In genomic region chr9:12815895-12816294, GRCh38 we compare ENCODE assay signal across 16 cellular contexts. TPM values are rescaled to one million over a fixed set of nuclear protein-coding genes. Genes with fewer than 3 reads are reported as not detected.
DNase-seq lines count a peak whose midpoint lies in the region; ATAC-seq, FAIRE-seq and TF ChIP-seq lines count a peak whose summit lies in the region.
"Had no signal": no experiment of that assay in that cellular context is flagged by ENCODE, and none has a peak within 500 bp of the region (broad histone marks: within the 10 kb centered on the region; RNA-seq: fewer than 3 reads in every experiment).

No MANE protein-coding gene starts in this region.

- no peaks in the 10 kb centered on the region for H3K9me1 ChIP-seq in keratinocyte (ENCODE audit: control insufficient read depth, extremely low read depth, insufficient read depth, low read length)

- H3K27me3 ChIP-seq in keratinocyte (ENCODE audit: control insufficient read depth, extremely low read depth, insufficient read depth, low read length) (no peaks in the 10 kb centered on the region), stomach (no peaks in the 10 kb centered on the region), heart left ventricle (no peaks in the 10 kb centered on the region)
- H3K27me3 ChIP-seq: adrenal gland, BLaER1, testis had no signal

- DNase-seq in HS-5 (ENCODE audit: low read depth) (peak; percentile 76), choroid plexus epithelial cell (ENCODE audit: low read depth) (peak; percentile 82), keratinocyte (ENCODE audit: low read depth, low spot score) (no peak), stomach (no peak), heart left ventricle (no peak)
- no peak for DNase-seq in activated naive CD4-positive, alpha-beta T cell (lab: John Stamatoyannopoulos, UW)
- DNase-seq: activated CD8-positive, alpha-beta T cell treated with anti-CD3 and anti-CD28 coated beads for 36 hours; adrenal gland; stimulated activated CD4-positive, alpha-beta T cell treated with anti-CD3 and anti-CD28 coated beads, Interleukin-4, amount 100 ng/mL, for 1 hour; stimulated activated CD8-positive, alpha-beta memory T cell treated with anti-CD3 and anti-CD28 coated beads, Interleukin-4, amount 100 ng/mL, for 48 hours; testis had no signal

- H3K36me3 ChIP-seq in keratinocyte (ENCODE audit: control insufficient read depth in 2 of 2, extremely low read depth in 1 of 2, insufficient read depth in 2 of 2, low read length in 2 of 2) (peaks cover 0 to 7% of the 10 kb centered on the region in 2 experiments), stomach (no peaks in the 10 kb centered on the region), heart left ventricle (no peaks in the 10 kb centered on the region)
- H3K36me3 ChIP-seq: adrenal gland, BLaER1 had no signal

- H3K27ac ChIP-seq in keratinocyte (ENCODE audit: control insufficient read depth, insufficient read depth, low read length) (peak overlapping the region; percentile 94), stomach (peak overlapping the region in 4 of 5 donors; percentile 70 to 84 (median 78)), heart left ventricle (peak overlapping the region in 1 of 12 donors; percentile 75)
- H3K27ac ChIP-seq: BLaER1, testis had no signal

- H2AFZ ChIP-seq in keratinocyte (ENCODE audit: control insufficient read depth, low read length): no peak overlapping the region

- no peak overlapping the region for H3K4me2 ChIP-seq in keratinocyte (ENCODE audit: control insufficient read depth, extremely low read depth, insufficient read depth, low read depth, low read length)
- H3K4me2 ChIP-seq: BLaER1 had no signal

- peaks cover 5% of the 10 kb centered on the region for H3K79me2 ChIP-seq in keratinocyte (ENCODE audit: control insufficient read depth, insufficient read depth, low read length)

- no peaks in the 10 kb centered on the region for H4K20me1 ChIP-seq in keratinocyte (ENCODE audit: control insufficient read depth, extremely low read depth, insufficient read depth, low read length)
- H4K20me1 ChIP-seq: BLaER1 had no signal

- H3K9ac ChIP-seq in keratinocyte (ENCODE audit: control insufficient read depth, extremely low read depth, insufficient read depth, low read length): no peak overlapping the region
- H3K9ac ChIP-seq: BLaER1 had no signal

- peaks cover 31% of the 10 kb centered on the region for H3K4me1 ChIP-seq in keratinocyte (ENCODE audit: control insufficient read depth, extremely low read depth, insufficient read depth, low read length)
- peaks cover 11 to 77% (median 52%) of the 10 kb centered on the region in 4 donors for H3K4me1 ChIP-seq in stomach
- H3K4me1 ChIP-seq in heart left ventricle: peaks cover 0 to 39% (median 9%) of the 10 kb centered on the region in 12 donors
- H3K4me1 ChIP-seq: BLaER1, testis had no signal

- no peak for TF ChIP-seq EP300 in stomach (IDR thresholded peaks at IDR 0.05)

- H3K4me3 ChIP-seq in choroid plexus epithelial cell (ENCODE audit: low read depth, low read length) (no peak overlapping the region), keratinocyte (ENCODE audit: control insufficient read depth in 2 of 3, extremely low read depth in 1 of 3, insufficient read depth in 2 of 3, low read depth in 1 of 3, low read length in 3 of 3) (no peak overlapping the region), stomach (no peak overlapping the region), heart left ventricle (no peak overlapping the region)
- H3K4me3 ChIP-seq: adrenal gland, BLaER1, testis had no signal

- no peak for TF ChIP-seq CTCF in choroid plexus epithelial cell (conservative IDR thresholded peaks at IDR 0.05; ENCODE audit: low read depth, low read length)
- no peak for TF ChIP-seq CTCF in keratinocyte (optimal IDR thresholded peaks at IDR 0.05 in 1 of 3, IDR thresholded peaks at IDR 0.05 in 1 of 3, conservative IDR thresholded peaks at IDR 0.05 in 1 of 3; ENCODE audit: extremely low read depth in 1 of 3, insufficient read depth in 2 of 3, low read length in 3 of 3)
- TF ChIP-seq CTCF in stomach (IDR thresholded peaks at IDR 0.05): no peak
- no peak for TF ChIP-seq CTCF in heart left ventricle (IDR thresholded peaks at IDR 0.05)

- no peak for TF ChIP-seq POLR2A in stomach (IDR thresholded peaks at IDR 0.05)
- TF ChIP-seq POLR2A in heart left ventricle (IDR thresholded peaks at IDR 0.05): no peak

- no peaks in the 10 kb centered on the region for H3K9me3 ChIP-seq in keratinocyte (ENCODE audit: control insufficient read depth, low read depth, low read length)
- no peaks in the 10 kb centered on the region for H3K9me3 ChIP-seq in stomach
- H3K9me3 ChIP-seq in heart left ventricle: no peaks in the 10 kb centered on the region
- H3K9me3 ChIP-seq: adrenal gland, BLaER1, testis had no signal

- ATAC-seq in HG03045 (IDR thresholded peaks at IDR 0.05; ENCODE audit: unreplicated experiment): no peak
- no peak for ATAC-seq in GM21576 (IDR thresholded peaks at IDR 0.05; ENCODE audit: unreplicated experiment)
- no peak for ATAC-seq in heart left ventricle
- ATAC-seq: activated CD8-positive, alpha-beta T cell treated with anti-CD3 and anti-CD28 coated beads for 36 hours; sciatic nerve had no signal

- intact Hi-C loops in stomach (cut with DNase I; ENCODE audit: low total_unique reads): no loop called here
- intact Hi-C loops in heart left ventricle (cut with DNase I): loop anchor here in 4 of 10 donors (2.0 to 10.0 kb wide), 5 partner anchors 39 to 69 kb away; partner anchors contain the start of gene LURAP1L (in 2 of the 4)

- 75 to 84% (median 78%) methylated on average over 5 of the region's 5 CpGs for WGBS in stomach, 5 donors
- WGBS in heart left ventricle, 4 donors: 87 to 93% (median 89%) methylated on average over 5 of the region's 5 CpGs

- no peak for FAIRE-seq in keratinocyte (lab: Jason Lieb, UNC)
- FAIRE-seq: GM18507 had no signal

- dilution Hi-C loops in keratinocyte (cut with MboI; ENCODE audit: extremely low pct_ligation_motif_present, low sequenced_read_pairs): no loop called here

RNA-seq across cellular contexts. Expression of gene LURAP1L, which starts 41.1 kb away (rescaled TPM):
- 11.9 to 42.7 TPM (median 25.0 TPM) in 3 replicates for polyA plus RNA-seq in keratinocyte
- 34.2 TPM for polyA plus RNA-seq in keratinocyte (2011; ENCODE audit: low read depth)
- polyA plus RNA-seq in keratinocyte (2011; cell fraction: cytosol; rRNA removed): 17.4 and 18.7 TPM in 2 replicates
- polyA plus RNA-seq in keratinocyte (2011; cell fraction: nucleus; rRNA removed): 52.9 and 62.6 TPM in 2 replicates
- 8.0 and 35.9 TPM in 2 replicates for polyA plus RNA-seq in keratinocyte (2012; ENCODE audit: low replicate concordance)
- 9.9 to 62.2 TPM (median 26.1 TPM) in 3 replicates for polyA minus RNA-seq in keratinocyte
- polyA minus RNA-seq in keratinocyte (2011; cell fraction: cytosol; rRNA and poly(A)+ RNA removed): 20.3 TPM
- 37.4 and 60.2 TPM in 2 replicates for polyA minus RNA-seq in keratinocyte (2011; cell fraction: nucleus; rRNA and poly(A)+ RNA removed)
- 10 to 100 TPM; 19.3 to 32.2 (median 28.1) TPM for total RNA-seq in stomach
- 10 to 100 TPM in 2 of 3 donors, 1 to 10 TPM in 1; 6.7 to 11.9 (median 11.8) TPM for polyA plus RNA-seq in stomach
- 1 to 10 TPM; 1.7 to 5.7 (median 3.0) TPM for total RNA-seq in heart left ventricle
- 1 to 10 TPM; 1.4 to 2.9 TPM for polyA plus RNA-seq in heart left ventricle
- total RNA-seq: activated CD8-positive, alpha-beta T cell treated with anti-CD3 and anti-CD28 coated beads for 36 hours had no signal

Comparison
In these comparisons a context has a peak if more than half of its experiments do, and no peak if none do; other contexts are left out.
1. DNase-seq: peak in HS-5 (single experiment) and choroid plexus epithelial cell (single experiment); none in keratinocyte (single experiment), stomach (single experiment), activated naive CD4-positive, alpha-beta T cell (0 of 4) and heart left ventricle (0 of 5).